Comparison of ENCODE assay signal across 1 cellular context in genomic region chr12:54420766-54421144, GRCh38.
TF ChIP-seq lines count a peak whose summit lies in the region.

No MANE protein-coding gene starts in this region.

TF ChIP-seq in endothelial cell of umbilical vein, 7 proteins besides CTCF, POLR2A, EP300 and RAD21:
- no peak for TF ChIP-seq MAX (IDR thresholded peaks at IDR 0.05; ENCODE audit: insufficient read depth, insufficient read length)
- no peak for TF ChIP-seq FOS (IDR thresholded peaks at IDR 0.05; ENCODE audit: borderline replicate concordance, insufficient read depth, low read length)
- TF ChIP-seq GATA2 (IDR thresholded peaks at IDR 0.05; ENCODE audit: insufficient read depth, insufficient read length, low read depth, low read length) = no peak
- TF ChIP-seq EZH2 (IDR thresholded peaks at IDR 0.05; ENCODE audit: borderline replicate concordance, low read depth, low read length, severe bottlenecking) = no peak
- no peak for TF ChIP-seq JUN (IDR thresholded peaks at IDR 0.05; ENCODE audit: borderline replicate concordance, insufficient read depth, insufficient read length, low read depth)
- TF ChIP-seq POLR2AphosphoS5 (IDR thresholded peaks at IDR 0.05; ENCODE audit: insufficient read depth, low read depth, low read length) = no peak
- no peak for TF ChIP-seq MYC (IDR thresholded peaks at IDR 0.05; ENCODE audit: low read depth, low read length)
